ENCODE assay signal across 2 cellular contexts in the genomic region with DNA sequence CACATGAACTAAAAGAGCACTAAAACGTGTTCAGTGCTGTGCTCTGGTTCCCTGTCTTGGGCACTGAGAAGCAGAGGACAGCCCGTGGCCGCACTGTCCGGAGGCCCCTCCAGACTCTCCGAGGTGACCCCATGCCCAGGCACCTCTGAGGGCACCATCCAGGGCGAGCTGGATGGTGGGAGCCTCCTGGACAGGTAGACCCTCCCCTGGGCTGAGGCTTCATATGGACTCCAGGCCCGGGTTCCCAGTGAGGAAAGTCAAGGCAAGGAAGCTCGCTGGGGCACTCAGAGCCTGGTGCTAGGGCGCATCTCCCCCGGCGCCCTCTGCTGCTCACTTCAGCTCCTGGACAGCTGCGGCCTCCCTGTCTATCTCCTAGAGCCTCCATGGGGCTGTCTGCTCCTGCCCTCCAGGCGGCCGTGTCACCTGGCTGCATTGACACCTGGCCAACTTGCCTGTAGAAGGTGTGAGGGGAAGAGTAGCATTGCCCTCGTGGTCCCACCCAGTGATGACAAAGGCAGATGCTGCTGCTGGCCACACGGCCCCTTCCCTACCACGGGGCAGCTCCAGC.
TF ChIP-seq lines count a peak whose summit lies in the region.

No MANE protein-coding gene starts in this region.

TF ChIP-seq in GM23338, 12 proteins besides CTCF, POLR2A, EP300 and RAD21 (continued from another document and continues in another):
- TF ChIP-seq, protein P1, sequence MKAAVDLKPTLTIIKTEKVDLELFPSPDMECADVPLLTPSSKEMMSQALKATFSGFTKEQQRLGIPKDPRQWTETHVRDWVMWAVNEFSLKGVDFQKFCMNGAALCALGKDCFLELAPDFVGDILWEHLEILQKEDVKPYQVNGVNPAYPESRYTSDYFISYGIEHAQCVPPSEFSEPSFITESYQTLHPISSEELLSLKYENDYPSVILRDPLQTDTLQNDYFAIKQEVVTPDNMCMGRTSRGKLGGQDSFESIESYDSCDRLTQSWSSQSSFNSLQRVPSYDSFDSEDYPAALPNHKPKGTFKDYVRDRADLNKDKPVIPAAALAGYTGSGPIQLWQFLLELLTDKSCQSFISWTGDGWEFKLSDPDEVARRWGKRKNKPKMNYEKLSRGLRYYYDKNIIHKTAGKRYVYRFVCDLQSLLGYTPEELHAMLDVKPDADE (IDR thresholded peaks at IDR 0.05): no peak
- TF ChIP-seq, protein P2, sequence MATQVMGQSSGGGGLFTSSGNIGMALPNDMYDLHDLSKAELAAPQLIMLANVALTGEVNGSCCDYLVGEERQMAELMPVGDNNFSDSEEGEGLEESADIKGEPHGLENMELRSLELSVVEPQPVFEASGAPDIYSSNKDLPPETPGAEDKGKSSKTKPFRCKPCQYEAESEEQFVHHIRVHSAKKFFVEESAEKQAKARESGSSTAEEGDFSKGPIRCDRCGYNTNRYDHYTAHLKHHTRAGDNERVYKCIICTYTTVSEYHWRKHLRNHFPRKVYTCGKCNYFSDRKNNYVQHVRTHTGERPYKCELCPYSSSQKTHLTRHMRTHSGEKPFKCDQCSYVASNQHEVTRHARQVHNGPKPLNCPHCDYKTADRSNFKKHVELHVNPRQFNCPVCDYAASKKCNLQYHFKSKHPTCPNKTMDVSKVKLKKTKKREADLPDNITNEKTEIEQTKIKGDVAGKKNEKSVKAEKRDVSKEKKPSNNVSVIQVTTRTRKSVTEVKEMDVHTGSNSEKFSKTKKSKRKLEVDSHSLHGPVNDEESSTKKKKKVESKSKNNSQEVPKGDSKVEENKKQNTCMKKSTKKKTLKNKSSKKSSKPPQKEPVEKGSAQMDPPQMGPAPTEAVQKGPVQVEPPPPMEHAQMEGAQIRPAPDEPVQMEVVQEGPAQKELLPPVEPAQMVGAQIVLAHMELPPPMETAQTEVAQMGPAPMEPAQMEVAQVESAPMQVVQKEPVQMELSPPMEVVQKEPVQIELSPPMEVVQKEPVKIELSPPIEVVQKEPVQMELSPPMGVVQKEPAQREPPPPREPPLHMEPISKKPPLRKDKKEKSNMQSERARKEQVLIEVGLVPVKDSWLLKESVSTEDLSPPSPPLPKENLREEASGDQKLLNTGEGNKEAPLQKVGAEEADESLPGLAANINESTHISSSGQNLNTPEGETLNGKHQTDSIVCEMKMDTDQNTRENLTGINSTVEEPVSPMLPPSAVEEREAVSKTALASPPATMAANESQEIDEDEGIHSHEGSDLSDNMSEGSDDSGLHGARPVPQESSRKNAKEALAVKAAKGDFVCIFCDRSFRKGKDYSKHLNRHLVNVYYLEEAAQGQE (IDR thresholded peaks at IDR 0.05; ENCODE audit: unreplicated experiment): no peak
- no peak for TF ChIP-seq CREB1 (CRISPR knock-in tag; IDR thresholded peaks at IDR 0.05; ENCODE audit: low read depth)
- no peak for TF ChIP-seq EZH2 (IDR thresholded peaks at IDR 0.05; ENCODE audit: low read depth, unreplicated experiment)
- no peak for TF ChIP-seq EZH2phosphoT487 (IDR thresholded peaks at IDR 0.05; ENCODE audit: unreplicated experiment)
- TF ChIP-seq JUNB (IDR thresholded peaks at IDR 0.05; ENCODE audit: unreplicated experiment): no peak
- no peak for TF ChIP-seq ZNF114 (CRISPR knock-in tag; IDR thresholded peaks at IDR 0.05)
- TF ChIP-seq, protein P3, sequence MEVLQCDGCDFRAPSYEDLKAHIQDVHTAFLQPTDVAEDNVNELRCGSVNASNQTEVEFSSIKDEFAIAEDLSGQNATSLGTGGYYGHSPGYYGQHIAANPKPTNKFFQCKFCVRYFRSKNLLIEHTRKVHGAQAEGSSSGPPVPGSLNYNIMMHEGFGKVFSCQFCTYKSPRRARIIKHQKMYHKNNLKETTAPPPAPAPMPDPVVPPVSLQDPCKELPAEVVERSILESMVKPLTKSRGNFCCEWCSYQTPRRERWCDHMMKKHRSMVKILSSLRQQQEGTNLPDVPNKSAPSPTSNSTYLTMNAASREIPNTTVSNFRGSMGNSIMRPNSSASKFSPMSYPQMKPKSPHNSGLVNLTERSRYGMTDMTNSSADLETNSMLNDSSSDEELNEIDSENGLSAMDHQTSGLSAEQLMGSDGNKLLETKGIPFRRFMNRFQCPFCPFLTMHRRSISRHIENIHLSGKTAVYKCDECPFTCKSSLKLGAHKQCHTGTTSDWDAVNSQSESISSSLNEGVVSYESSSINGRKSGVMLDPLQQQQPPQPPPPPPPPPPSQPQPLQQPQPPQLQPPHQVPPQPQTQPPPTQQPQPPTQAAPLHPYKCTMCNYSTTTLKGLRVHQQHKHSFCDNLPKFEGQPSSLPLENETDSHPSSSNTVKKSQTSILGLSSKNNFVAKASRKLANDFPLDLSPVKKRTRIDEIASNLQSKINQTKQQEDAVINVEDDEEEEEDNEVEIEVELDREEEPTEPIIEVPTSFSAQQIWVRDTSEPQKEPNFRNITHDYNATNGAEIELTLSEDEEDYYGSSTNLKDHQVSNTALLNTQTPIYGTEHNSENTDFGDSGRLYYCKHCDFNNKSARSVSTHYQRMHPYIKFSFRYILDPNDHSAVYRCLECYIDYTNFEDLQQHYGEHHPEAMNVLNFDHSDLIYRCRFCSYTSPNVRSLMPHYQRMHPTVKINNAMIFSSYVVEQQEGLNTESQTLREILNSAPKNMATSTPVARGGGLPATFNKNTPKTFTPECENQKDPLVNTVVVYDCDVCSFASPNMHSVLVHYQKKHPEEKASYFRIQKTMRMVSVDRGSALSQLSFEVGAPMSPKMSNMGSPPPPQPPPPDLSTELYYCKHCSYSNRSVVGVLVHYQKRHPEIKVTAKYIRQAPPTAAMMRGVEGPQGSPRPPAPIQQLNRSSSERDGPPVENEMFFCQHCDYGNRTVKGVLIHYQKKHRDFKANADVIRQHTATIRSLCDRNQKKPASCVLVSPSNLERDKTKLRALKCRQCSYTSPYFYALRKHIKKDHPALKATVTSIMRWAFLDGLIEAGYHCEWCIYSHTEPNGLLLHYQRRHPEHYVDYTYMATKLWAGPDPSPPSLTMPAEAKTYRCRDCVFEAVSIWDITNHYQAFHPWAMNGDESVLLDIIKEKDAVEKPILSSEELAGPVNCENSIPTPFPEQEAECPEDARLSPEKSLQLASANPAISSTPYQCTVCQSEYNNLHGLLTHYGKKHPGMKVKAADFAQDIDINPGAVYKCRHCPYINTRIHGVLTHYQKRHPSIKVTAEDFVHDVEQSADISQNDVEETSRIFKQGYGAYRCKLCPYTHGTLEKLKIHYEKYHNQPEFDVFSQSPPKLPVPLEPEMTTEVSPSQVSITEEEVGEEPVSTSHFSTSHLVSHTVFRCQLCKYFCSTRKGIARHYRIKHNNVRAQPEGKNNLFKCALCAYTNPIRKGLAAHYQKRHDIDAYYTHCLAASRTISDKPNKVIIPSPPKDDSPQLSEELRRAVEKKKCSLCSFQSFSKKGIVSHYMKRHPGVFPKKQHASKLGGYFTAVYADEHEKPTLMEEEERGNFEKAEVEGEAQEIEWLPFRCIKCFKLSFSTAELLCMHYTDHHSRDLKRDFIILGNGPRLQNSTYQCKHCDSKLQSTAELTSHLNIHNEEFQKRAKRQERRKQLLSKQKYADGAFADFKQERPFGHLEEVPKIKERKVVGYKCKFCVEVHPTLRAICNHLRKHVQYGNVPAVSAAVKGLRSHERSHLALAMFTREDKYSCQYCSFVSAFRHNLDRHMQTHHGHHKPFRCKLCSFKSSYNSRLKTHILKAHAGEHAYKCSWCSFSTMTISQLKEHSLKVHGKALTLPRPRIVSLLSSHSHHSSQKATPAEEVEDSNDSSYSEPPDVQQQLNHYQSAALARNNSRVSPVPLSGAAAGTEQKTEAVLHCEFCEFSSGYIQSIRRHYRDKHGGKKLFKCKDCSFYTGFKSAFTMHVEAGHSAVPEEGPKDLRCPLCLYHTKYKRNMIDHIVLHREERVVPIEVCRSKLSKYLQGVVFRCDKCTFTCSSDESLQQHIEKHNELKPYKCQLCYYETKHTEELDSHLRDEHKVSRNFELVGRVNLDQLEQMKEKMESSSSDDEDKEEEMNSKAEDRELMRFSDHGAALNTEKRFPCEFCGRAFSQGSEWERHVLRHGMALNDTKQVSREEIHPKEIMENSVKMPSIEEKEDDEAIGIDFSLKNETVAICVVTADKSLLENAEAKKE (CRISPR knock-in tag; IDR thresholded peaks at IDR 0.05): no peak
- TF ChIP-seq NANOG (IDR thresholded peaks at IDR 0.05; ENCODE audit: borderline replicate concordance): no peak

TF ChIP-seq in HepG2, 621 proteins besides CTCF, POLR2A, EP300 and RAD21 (continued from another document):
- TF ChIP-seq, protein P4, sequence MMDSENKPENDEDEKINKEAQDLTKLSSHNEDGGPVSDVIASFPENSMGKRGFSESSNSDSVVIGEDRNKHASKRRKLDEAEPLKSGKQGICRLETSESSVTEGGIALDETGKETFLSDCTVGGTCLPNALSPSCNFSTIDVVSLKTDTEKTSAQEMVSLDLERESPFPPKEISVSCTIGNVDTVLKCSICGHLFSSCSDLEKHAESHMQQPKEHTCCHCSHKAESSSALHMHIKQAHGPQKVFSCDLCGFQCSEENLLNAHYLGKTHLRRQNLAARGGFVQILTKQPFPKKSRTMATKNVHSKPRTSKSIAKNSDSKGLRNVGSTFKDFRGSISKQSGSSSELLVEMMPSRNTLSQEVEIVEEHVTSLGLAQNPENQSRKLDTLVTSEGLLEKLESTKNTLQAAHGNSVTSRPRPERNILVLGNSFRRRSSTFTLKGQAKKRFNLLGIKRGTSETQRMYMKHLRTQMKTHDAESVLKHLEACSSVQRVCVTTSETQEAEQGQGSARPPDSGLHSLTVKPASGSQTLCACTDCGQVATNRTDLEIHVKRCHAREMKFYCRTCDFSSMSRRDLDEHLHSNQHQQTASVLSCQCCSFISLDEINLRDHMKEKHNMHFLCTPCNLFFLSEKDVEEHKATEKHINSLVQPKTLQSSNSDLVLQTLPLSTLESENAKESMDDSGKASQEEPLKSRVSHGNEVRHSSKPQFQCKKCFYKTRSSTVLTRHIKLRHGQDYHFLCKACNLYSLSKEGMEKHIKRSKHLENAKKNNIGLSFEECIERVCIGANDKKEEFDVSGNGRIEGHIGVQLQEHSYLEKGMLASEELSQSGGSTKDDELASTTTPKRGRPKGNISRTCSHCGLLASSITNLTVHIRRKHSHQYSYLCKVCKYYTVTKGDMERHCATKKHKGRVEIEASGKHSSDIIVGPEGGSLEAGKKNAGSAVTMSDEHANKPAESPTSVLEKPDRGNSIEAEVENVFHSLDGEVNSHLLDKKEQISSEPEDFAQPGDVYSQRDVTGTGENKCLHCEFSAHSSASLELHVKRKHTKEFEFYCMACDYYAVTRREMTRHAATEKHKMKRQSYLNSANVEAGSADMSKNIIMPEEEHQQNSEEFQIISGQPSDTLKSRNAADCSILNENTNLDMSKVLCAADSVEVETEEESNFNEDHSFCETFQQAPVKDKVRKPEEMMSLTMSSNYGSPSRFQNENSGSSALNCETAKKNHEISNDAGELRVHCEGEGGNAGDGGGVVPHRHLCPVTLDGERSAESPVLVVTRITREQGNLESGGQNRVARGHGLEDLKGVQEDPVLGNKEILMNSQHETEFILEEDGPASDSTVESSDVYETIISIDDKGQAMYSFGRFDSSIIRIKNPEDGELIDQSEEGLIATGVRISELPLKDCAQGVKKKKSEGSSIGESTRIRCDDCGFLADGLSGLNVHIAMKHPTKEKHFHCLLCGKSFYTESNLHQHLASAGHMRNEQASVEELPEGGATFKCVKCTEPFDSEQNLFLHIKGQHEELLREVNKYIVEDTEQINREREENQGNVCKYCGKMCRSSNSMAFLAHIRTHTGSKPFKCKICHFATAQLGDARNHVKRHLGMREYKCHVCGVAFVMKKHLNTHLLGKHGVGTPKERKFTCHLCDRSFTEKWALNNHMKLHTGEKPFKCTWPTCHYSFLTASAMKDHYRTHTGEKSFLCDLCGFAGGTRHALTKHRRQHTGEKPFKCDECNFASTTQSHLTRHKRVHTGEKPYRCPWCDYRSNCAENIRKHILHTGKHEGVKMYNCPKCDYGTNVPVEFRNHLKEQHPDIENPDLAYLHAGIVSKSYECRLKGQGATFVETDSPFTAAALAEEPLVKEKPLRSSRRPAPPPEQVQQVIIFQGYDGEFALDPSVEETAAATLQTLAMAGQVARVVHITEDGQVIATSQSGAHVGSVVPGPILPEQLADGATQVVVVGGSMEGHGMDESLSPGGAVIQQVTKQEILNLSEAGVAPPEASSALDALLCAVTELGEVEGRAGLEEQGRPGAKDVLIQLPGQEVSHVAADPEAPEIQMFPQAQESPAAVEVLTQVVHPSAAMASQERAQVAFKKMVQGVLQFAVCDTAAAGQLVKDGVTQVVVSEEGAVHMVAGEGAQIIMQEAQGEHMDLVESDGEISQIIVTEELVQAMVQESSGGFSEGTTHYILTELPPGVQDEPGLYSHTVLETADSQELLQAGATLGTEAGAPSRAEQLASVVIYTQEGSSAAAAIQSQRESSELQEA (CRISPR knock-in tag; IDR thresholded peaks at IDR 0.05; ENCODE audit: not compliant biosample characterization): no peak
- TF ChIP-seq TAF15 (IDR thresholded peaks at IDR 0.05; ENCODE audit: low read depth, low read length, poor library complexity, severe bottlenecking): no peak
- no peak for TF ChIP-seq ZNF317 (CRISPR knock-in tag; IDR thresholded peaks at IDR 0.05)
- TF ChIP-seq FOXC1 (CRISPR knock-in tag; IDR thresholded peaks at IDR 0.05; ENCODE audit: borderline replicate concordance): no peak
- TF ChIP-seq ZBTB3 (CRISPR knock-in tag; IDR thresholded peaks at IDR 0.05; ENCODE audit: borderline replicate concordance, low read depth): no peak
- TF ChIP-seq, protein P5, sequence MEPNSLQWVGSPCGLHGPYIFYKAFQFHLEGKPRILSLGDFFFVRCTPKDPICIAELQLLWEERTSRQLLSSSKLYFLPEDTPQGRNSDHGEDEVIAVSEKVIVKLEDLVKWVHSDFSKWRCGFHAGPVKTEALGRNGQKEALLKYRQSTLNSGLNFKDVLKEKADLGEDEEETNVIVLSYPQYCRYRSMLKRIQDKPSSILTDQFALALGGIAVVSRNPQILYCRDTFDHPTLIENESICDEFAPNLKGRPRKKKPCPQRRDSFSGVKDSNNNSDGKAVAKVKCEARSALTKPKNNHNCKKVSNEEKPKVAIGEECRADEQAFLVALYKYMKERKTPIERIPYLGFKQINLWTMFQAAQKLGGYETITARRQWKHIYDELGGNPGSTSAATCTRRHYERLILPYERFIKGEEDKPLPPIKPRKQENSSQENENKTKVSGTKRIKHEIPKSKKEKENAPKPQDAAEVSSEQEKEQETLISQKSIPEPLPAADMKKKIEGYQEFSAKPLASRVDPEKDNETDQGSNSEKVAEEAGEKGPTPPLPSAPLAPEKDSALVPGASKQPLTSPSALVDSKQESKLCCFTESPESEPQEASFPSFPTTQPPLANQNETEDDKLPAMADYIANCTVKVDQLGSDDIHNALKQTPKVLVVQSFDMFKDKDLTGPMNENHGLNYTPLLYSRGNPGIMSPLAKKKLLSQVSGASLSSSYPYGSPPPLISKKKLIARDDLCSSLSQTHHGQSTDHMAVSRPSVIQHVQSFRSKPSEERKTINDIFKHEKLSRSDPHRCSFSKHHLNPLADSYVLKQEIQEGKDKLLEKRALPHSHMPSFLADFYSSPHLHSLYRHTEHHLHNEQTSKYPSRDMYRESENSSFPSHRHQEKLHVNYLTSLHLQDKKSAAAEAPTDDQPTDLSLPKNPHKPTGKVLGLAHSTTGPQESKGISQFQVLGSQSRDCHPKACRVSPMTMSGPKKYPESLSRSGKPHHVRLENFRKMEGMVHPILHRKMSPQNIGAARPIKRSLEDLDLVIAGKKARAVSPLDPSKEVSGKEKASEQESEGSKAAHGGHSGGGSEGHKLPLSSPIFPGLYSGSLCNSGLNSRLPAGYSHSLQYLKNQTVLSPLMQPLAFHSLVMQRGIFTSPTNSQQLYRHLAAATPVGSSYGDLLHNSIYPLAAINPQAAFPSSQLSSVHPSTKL (CRISPR knock-in tag; IDR thresholded peaks at IDR 0.05): no peak
- no peak for TF ChIP-seq KDM5B (CRISPR knock-in tag; IDR thresholded peaks at IDR 0.05; ENCODE audit: borderline replicate concordance)
